ENCODE assay signal across 16 cellular contexts in genomic region chr18:72811047-72811446, GRCh38. TPM values are rescaled to one million over a fixed set of nuclear protein-coding genes. Genes with fewer than 3 reads are reported as not detected.
DNase-seq lines count a peak whose midpoint lies in the region; ATAC-seq lines count a peak whose summit lies in the region.
"Had no signal": no experiment of that assay in that cellular context is flagged by ENCODE, and none has a peak within 500 bp of the region (broad histone marks: within the 10 kb centered on the region; RNA-seq: fewer than 3 reads in every experiment).

No MANE protein-coding gene starts in this region.

- DNase-seq in HT1080 (ENCODE audit: low read depth) (peak; percentile 48), SW480 (ENCODE audit: low spot score) (peak; percentile 2), NCI-H2029 treated with DMSO at 0.1 percent for 48 hours (lab: John Stamatoyannopoulos, UW) (no peak), left cardiac atrium (no peak), head of caudate nucleus (no peak)
- DNase-seq in stimulated activated naive CD4-positive, alpha-beta T cell (lab: John Stamatoyannopoulos, UW), result no peak
- DNase-seq: activated CD4-positive, CD25-positive, alpha-beta regulatory T cell treated with anti-CD3 and anti-CD28 coated beads, Interleukin-2, amount 50 U/mL, for 72 hours; activated naive CD8-positive, alpha-beta T cell treated with anti-CD3 and anti-CD28 coated beads, Interleukin-2, amount 50 U/mL, for 24 hours; central memory CD4-positive, alpha-beta T cell; NCI-H187 treated with DMSO at 0.1 percent for 48 hours; T-helper 1 cell had no signal

- intact Hi-C loops in left cardiac atrium (cut with DNase I), result no loop called here
- intact Hi-C loops in head of caudate nucleus (cut with DNase I), result no loop called here

- ATAC-seq in GM18867 (IDR thresholded peaks at IDR 0.05; ENCODE audit: unreplicated experiment), result peak; percentile 86
- ATAC-seq in GM21526 (IDR thresholded peaks at IDR 0.05; ENCODE audit: low FRiP score, unreplicated experiment), result peak; percentile 74
- ATAC-seq in left cardiac atrium, result no peak
- ATAC-seq: activated naive CD8-positive, alpha-beta T cell treated with anti-CD3 and anti-CD28 coated beads, Interleukin-2, amount 50 U/mL, for 24 hours; gastroesophageal sphincter had no signal

RNA-seq across cellular contexts. Expression of gene NETO1, which starts 56.7 kb away (rescaled TPM):
- not detected in 2 replicates for total RNA-seq in HT1080 (2014; rRNA removed; shearing (Covaris generic))
- polyA plus RNA-seq in HT1080 (2015; cell fraction: cytosol; rRNA removed), result not detected in 2 replicates
- not detected in 2 replicates for polyA plus RNA-seq in HT1080 (2015; cell fraction: nucleus; rRNA removed)
- 1 to 10 TPM in 1 of 2 donors, not detected in 1; 1.6 TPM for total RNA-seq in left cardiac atrium
- total RNA-seq: mucosa of gallbladder had no signal
- polyA plus RNA-seq: CD14-positive monocyte had no signal

Comparison
In these comparisons a context has a peak if more than half of its experiments do, and no peak if none do; other contexts are left out.
1. ATAC-seq: peak in GM18867 (single experiment) and GM21526 (single experiment); none in left cardiac atrium (0 of 2).
2. DNase-seq: peak in HT1080 (single experiment) and SW480 (single experiment); none in stimulated activated naive CD4-positive, alpha-beta T cell (0 of 6), NCI-H2029 treated with DMSO at 0.1 percent for 48 hours (single experiment), left cardiac atrium (single experiment) and head of caudate nucleus (0 of 42).